8 cellular contexts compared by ENCODE assay signal in the genomic region with DNA sequence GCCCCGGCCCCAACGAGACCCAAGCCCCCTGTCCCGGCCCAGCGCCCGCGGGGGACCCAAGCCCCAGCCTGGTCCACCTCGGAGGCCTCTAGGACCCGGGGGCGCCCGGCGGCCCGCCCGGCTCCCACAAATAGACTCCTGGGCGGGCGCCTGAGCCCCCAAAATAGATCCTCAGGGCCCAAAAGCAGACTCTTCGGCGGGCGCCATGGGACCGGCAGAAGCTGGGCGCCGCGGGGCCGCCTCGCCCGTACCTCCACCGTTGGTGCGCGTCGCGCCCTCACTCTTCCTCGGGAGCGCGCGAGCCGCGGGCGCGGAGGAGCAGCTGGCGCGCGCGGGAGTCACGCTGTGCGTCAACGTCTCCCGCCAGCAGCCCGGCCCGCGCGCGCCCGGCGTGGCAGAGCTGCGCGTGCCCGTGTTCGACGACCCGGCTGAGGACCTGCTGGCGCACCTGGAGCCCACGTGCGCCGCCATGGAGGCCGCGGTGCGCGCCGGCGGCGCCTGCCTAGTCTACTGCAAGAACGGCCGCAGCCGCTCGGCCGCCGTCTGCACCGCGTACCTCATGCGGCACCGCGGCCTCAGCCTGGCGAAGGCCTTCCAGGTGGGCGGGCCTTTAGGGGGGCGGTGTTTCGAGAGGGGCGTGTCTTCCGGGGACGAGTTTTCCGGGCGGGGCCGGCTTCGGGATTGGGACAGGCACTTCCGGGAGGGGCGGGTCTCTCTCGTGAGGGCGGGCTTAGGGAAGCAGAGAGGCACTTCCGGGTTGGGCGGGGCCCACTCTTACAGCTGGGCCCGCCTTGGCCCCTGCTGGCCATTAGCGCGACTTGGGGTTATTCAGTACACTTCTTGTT. TPM values are rescaled to one million over a fixed set of nuclear protein-coding genes. Genes with fewer than 3 reads are reported as not detected.
A peak's percentile ranks its signal among the peaks of the same experiment; 100 is the strongest.
DNase-seq lines count a peak whose midpoint lies in the region; ATAC-seq and TF ChIP-seq lines count a peak whose summit lies in the region.

No MANE protein-coding gene starts in this region.

- DNase-seq in DMS 273 (lab: John Stamatoyannopoulos, UW; ENCODE audit: unreplicated experiment) (peak; percentile 99), HuH-7 (ENCODE audit: low spot score) (peak; percentile 83), activated T-cell treated with anti-CD3 and anti-CD28 coated beads for 1 hour (ENCODE audit: low read depth) (peak; percentile 100), epidermal melanocyte (ENCODE audit: insufficient read length, low spot score) (peak; percentile 77), mucosa of descending colon (peak; percentile 100)
- peak; percentile 99 to 100 for DNase-seq in stimulated activated CD8-positive, alpha-beta memory T cell treated with anti-CD3 and anti-CD28 coated beads, Interleukin-4, amount 100 ng/mL, for 1 hour (ENCODE audit: low read depth in 2 of 2, low spot score in 1 of 2)

- no peaks in the 10 kb centered on the region for H3K27me3 ChIP-seq in OCI-LY1 (ENCODE audit: insufficient read depth, low read length)

- ATAC-seq in GM21515 (IDR thresholded peaks at IDR 0.05; ENCODE audit: unreplicated experiment) (peak; percentile 54), mucosa of descending colon (peak; percentile 83)

- H3K4me1 ChIP-seq in OCI-LY1 (ENCODE audit: insufficient read depth, low read length, severe bottlenecking) (peaks cover 57% of the 10 kb centered on the region), mucosa of descending colon (ENCODE audit: low read depth) (peaks cover 62% of the 10 kb centered on the region)

- intact Hi-C loops in mucosa of descending colon (cut with DNase I, micrococcal nuclease): no loop called here

- peak overlapping the region; percentile 88 for H3K4me3 ChIP-seq in OCI-LY1 (ENCODE audit: low read depth, low read length, poor library complexity, severe bottlenecking)
- peak overlapping the region; percentile 70 for H3K4me3 ChIP-seq in mucosa of descending colon

- peak overlapping the region; percentile 81 for H3K27ac ChIP-seq in OCI-LY1 (ENCODE audit: low read depth, low read length, poor library complexity, severe bottlenecking)

- no peak for TF ChIP-seq CTCF in OCI-LY1 (IDR thresholded peaks at IDR 0.05; ENCODE audit: low read length)
- no peak for TF ChIP-seq CTCF in mucosa of descending colon (IDR thresholded peaks at IDR 0.05)

- H3K36me3 ChIP-seq in OCI-LY1 (ENCODE audit: insufficient read depth, low read length) (peaks cover 7% of the 10 kb centered on the region; the same call in 1 of the 2 replicates), mucosa of descending colon (ENCODE audit: low read depth) (no peaks in the 10 kb centered on the region)

- H4K20me1 ChIP-seq in OCI-LY1 (ENCODE audit: insufficient read depth, low read length): no peaks in the 10 kb centered on the region

- peaks cover 5% of the 10 kb centered on the region; the same call in 1 of the 2 replicates for H3K79me2 ChIP-seq in OCI-LY1 (ENCODE audit: insufficient read depth, low read length)

- no peak overlapping the region for H2AFZ ChIP-seq in OCI-LY1 (ENCODE audit: low read length)

- H3K9me3 ChIP-seq in OCI-LY1 (ENCODE audit: low read length) (no peaks in the 10 kb centered on the region), mucosa of descending colon (no peaks in the 10 kb centered on the region)

- H3F3A ChIP-seq in OCI-LY1 (ENCODE audit: insufficient read depth, low read length): no peaks in the 10 kb centered on the region

- no peaks in the 10 kb centered on the region for H3K9me2 ChIP-seq in OCI-LY1 (ENCODE audit: low read depth, low read length)

- H3K9ac ChIP-seq in OCI-LY1 (ENCODE audit: low read length): peak overlapping the region; percentile 99

- H3K4me2 ChIP-seq in OCI-LY1 (ENCODE audit: low read length): peak overlapping the region; percentile 90

RNA-seq across cellular contexts. Expression of a gene that starts 0.5 kb away (rescaled TPM):
- 1 to 10 TPM; 3.5 to 5.3 (median 4.3) TPM for total RNA-seq in mucosa of descending colon

RNA-seq across cellular contexts. Expression of a gene that starts 2.9 kb away (rescaled TPM):
- 10 to 100 TPM; 23.0 to 32.7 (median 23.5) TPM for total RNA-seq in mucosa of descending colon

RNA-seq across cellular contexts. Expression of a gene that starts 7.6 kb away (rescaled TPM):
- total RNA-seq in mucosa of descending colon: 100 to 1,000 TPM in 1 of 3 donors, 10 to 100 TPM in 2; 76.4 to 119 (median 76.9) TPM

RNA-seq across cellular contexts. Expression of a gene that starts 25.8 kb away (rescaled TPM):
- 10 to 100 TPM; 34.0 to 55.5 (median 40.4) TPM for total RNA-seq in mucosa of descending colon

Comparison
In these comparisons a context has a peak if more than half of its experiments do, and no peak if none do; other contexts are left out.
1. Peak in every context shown above with its lines: DNase-seq, ATAC-seq, H3K4me3 ChIP-seq and H3K27ac ChIP-seq.